1 cellular context compared by ENCODE assay signal in genomic region chr19:51359294-51359693, GRCh38.
TF ChIP-seq lines count a peak whose summit lies in the region.

No MANE protein-coding gene starts in this region.

TF ChIP-seq in HepG2, 621 proteins besides CTCF, POLR2A, EP300 and RAD21:
- TF ChIP-seq ZNF567 (CRISPR knock-in tag; IDR thresholded peaks at IDR 0.05; ENCODE audit: borderline replicate concordance) (no peak), KLF6 (CRISPR knock-in tag; IDR thresholded peaks at IDR 0.05) (no peak), ZFP82 (CRISPR knock-in tag; IDR thresholded peaks at IDR 0.05; ENCODE audit: borderline replicate concordance) (no peak), SMYD3 (CRISPR knock-in tag; IDR thresholded peaks at IDR 0.05) (no peak), DMAP1 (CRISPR knock-in tag; IDR thresholded peaks at IDR 0.05) (no peak), EED (CRISPR knock-in tag; IDR thresholded peaks at IDR 0.05) (no peak), SOX5 (CRISPR knock-in tag; IDR thresholded peaks at IDR 0.05; ENCODE audit: borderline replicate concordance) (0 out of 2 replicates have a peak, but pooled peaks have one; percentile 12), ZMYM2 (CRISPR knock-in tag; IDR thresholded peaks at IDR 0.05) (0 out of 2 replicates have a peak, but pooled peaks have one; percentile 18), HOXA7 (CRISPR knock-in tag; IDR thresholded peaks at IDR 0.05) (no peak), HINFP (CRISPR knock-in tag; IDR thresholded peaks at IDR 0.05; ENCODE audit: low read depth) (no peak), ZNF562 (CRISPR knock-in tag; IDR thresholded peaks at IDR 0.05; ENCODE audit: borderline replicate concordance) (no peak), MATR3 (CRISPR knock-in tag; IDR thresholded peaks at IDR 0.05) (no peak), RFX1 (IDR thresholded peaks at IDR 0.05) (no peak), ZBTB33 (CRISPR knock-in tag; IDR thresholded peaks at IDR 0.05) (no peak), ZNF264 (CRISPR knock-in tag; IDR thresholded peaks at IDR 0.05) (no peak), ELF3 (CRISPR knock-in tag; IDR thresholded peaks at IDR 0.05) (no peak), NRL (CRISPR knock-in tag; IDR thresholded peaks at IDR 0.05; ENCODE audit: borderline replicate concordance) (no peak)
